15 cellular contexts compared by ENCODE assay signal in genomic region chr12:120240495-120240833, GRCh38. TPM values are rescaled to one million over a fixed set of nuclear protein-coding genes. Genes with fewer than 3 reads are reported as not detected.
A peak's percentile ranks its signal among the peaks of the same experiment; 100 is the strongest.
DNase-seq lines count a peak whose midpoint lies in the region; ATAC-seq and TF ChIP-seq lines count a peak whose summit lies in the region.
"Had no signal": no experiment of that assay in that cellular context is flagged by ENCODE, and none has a peak within 500 bp of the region (broad histone marks: within the 10 kb centered on the region; RNA-seq: fewer than 3 reads in every experiment).

No MANE protein-coding gene starts in this region.

- H4K8ac ChIP-seq in mesenchymal stem cell (ENCODE audit: low read length) = no peak overlapping the region

- no peak overlapping the region for H3K23ac ChIP-seq in mesenchymal stem cell (ENCODE audit: low read length in 2 of 2)

- H3K18ac ChIP-seq in mesenchymal stem cell (ENCODE audit: low read depth in 1 of 2, low read length in 2 of 2) = peak overlapping the region in 1 of 2 experiments; percentile 37

- TF ChIP-seq CTCF in endothelial cell (IDR thresholded peaks at IDR 0.05; ENCODE audit: unreplicated experiment) (no peak), thyroid gland (IDR thresholded peaks at IDR 0.05) (no peak)

- no peak overlapping the region for H2AK5ac ChIP-seq in mesenchymal stem cell (ENCODE audit: low read length, severe bottlenecking)

- H3K36me3 ChIP-seq in mesenchymal stem cell (ENCODE audit: control insufficient read depth in 1 of 2, insufficient read depth in 2 of 2, low read depth in 1 of 2, low read length in 2 of 2) (peaks cover 19 to 31% of the 10 kb centered on the region in 2 experiments), thyroid gland (no peaks in the 10 kb centered on the region)

- no peak overlapping the region for H2AFZ ChIP-seq in mesenchymal stem cell (ENCODE audit: low read depth, low read length)

- intact Hi-C loops in thyroid gland (cut with DNase I) = no loop called here

- H3K79me1 ChIP-seq in mesenchymal stem cell (replicated peaks; ENCODE audit: low read length, poor library complexity, severe bottlenecking) = peaks cover 1% of the 10 kb centered on the region

- H3K4me3 ChIP-seq in mesenchymal stem cell (ENCODE audit: insufficient read depth in 1 of 2, low read depth in 1 of 2, low read length in 2 of 2) (no peak overlapping the region), thyroid gland (replicated peaks in 1 of 3) (no peak overlapping the region)

- H3K4ac ChIP-seq in mesenchymal stem cell (ENCODE audit: low read depth in 1 of 2, low read length in 2 of 2) = peak overlapping the region in 1 of 2 experiments; percentile 54

- no peaks in the 10 kb centered on the region for H3K27me3 Mint-ChIP-seq in activated T-cell treated with anti-CD3 and anti-CD28 coated beads, Interleukin-2, amount 50 U/mL, for 24 hours
- H3K27me3 Mint-ChIP-seq in activated T-cell treated with anti-CD3 and anti-CD28 coated beads, Interleukin-2, amount 50 U/mL, for 4 hours (ENCODE audit: low read depth) = no peaks in the 10 kb centered on the region
- peaks cover 11% of the 10 kb centered on the region for H3K27me3 Mint-ChIP-seq in endothelial cell (ENCODE audit: unreplicated experiment)
- H3K27me3 Mint-ChIP-seq: activated naive CD8-positive, alpha-beta T cell treated with anti-CD3 and anti-CD28 coated beads for 36 hours; CD8-positive, alpha-beta memory T cell; naive thymus-derived CD8-positive, alpha-beta T cell had no signal

- H3K14ac ChIP-seq in mesenchymal stem cell (ENCODE audit: low read length in 2 of 2) = no peak overlapping the region

- H3K27ac ChIP-seq in mesenchymal stem cell (ENCODE audit: low read length, poor library complexity, severe bottlenecking) = no peak overlapping the region
- H3K27ac ChIP-seq in thyroid gland = peak overlapping the region; percentile 95 to 96 (median 96)
- H3K27ac ChIP-seq: 22Rv1, VCaP had no signal

- H3K4me1 ChIP-seq in mesenchymal stem cell (ENCODE audit: control insufficient read depth, insufficient read depth, low read depth, low read length) (peaks cover 52% of the 10 kb centered on the region), thyroid gland (peaks cover 60 to 65% of the 10 kb centered on the region in 2 donors)

- peak overlapping the region in 1 of 2 experiments; percentile 45 for H2BK12ac ChIP-seq in mesenchymal stem cell (ENCODE audit: low read length in 2 of 2)

- H2BK5ac ChIP-seq in mesenchymal stem cell (ENCODE audit: low read depth, low read length, poor library complexity, severe bottlenecking) = no peak overlapping the region

- DNase-seq in activated T-cell treated with anti-CD3 and anti-CD28 coated beads, Interleukin-2, amount 50 U/mL, for 24 hours = no peak
- DNase-seq in activated T-cell treated with anti-CD3 and anti-CD28 coated beads, Interleukin-2, amount 50 U/mL, for 4 hours = no peak
- DNase-seq in endothelial cell (ENCODE audit: low spot score) (no peak), mesenchymal stem cell (no peak), thyroid gland (no peak), MV-4-11 (lab: John Stamatoyannopoulos, UW) (no peak)
- no peak for DNase-seq in stimulated activated naive CD4-positive, alpha-beta T cell treated with Interleukin-2 at 50 U/mL for 16 hours (lab: John Stamatoyannopoulos, UW)
- DNase-seq: activated naive CD8-positive, alpha-beta T cell treated with anti-CD3 and anti-CD28 coated beads for 36 hours; CD8-positive, alpha-beta memory T cell; naive thymus-derived CD8-positive, alpha-beta T cell; NCI-H1092; NCI-H226 had no signal

- H3K9ac ChIP-seq in mesenchymal stem cell (ENCODE audit: low read length) = peak overlapping the region; percentile 23

- no peaks in the 10 kb centered on the region for H3K27me3 ChIP-seq in mesenchymal stem cell (ENCODE audit: control insufficient read depth in 1 of 2, insufficient read depth in 1 of 2, low read length in 2 of 2)
- H3K27me3 ChIP-seq in thyroid gland = no peaks in the 10 kb centered on the region

- H3K4me3 Mint-ChIP-seq in activated T-cell treated with anti-CD3 and anti-CD28 coated beads, Interleukin-2, amount 50 U/mL, for 24 hours = no peak overlapping the region
- no peak overlapping the region for H3K4me3 Mint-ChIP-seq in activated T-cell treated with anti-CD3 and anti-CD28 coated beads, Interleukin-2, amount 50 U/mL, for 4 hours
- peak overlapping the region; percentile 51 for H3K4me3 Mint-ChIP-seq in endothelial cell (ENCODE audit: unreplicated experiment)
- H3K4me3 Mint-ChIP-seq: activated naive CD8-positive, alpha-beta T cell treated with anti-CD3 and anti-CD28 coated beads for 36 hours had no signal

- H4K91ac ChIP-seq in mesenchymal stem cell (ENCODE audit: low read length) = no peak overlapping the region

- ATAC-seq in activated T-cell treated with anti-CD3 and anti-CD28 coated beads, Interleukin-2, amount 50 U/mL, for 4 hours = no peak
- ATAC-seq in GM21423 (IDR thresholded peaks at IDR 0.05; ENCODE audit: unreplicated experiment) = no peak

- WGBS in mesenchymal stem cell = 78% methylated on average over 5 of the region's 5 CpGs
- WGBS in thyroid gland, 2 donors = 47 to 72% methylated on average over 3 to 5 of the region's 5 CpGs

- H2BK120ac ChIP-seq in mesenchymal stem cell (ENCODE audit: low read depth, low read length) = peak overlapping the region; percentile 21

- H3K36me3 Mint-ChIP-seq in activated T-cell treated with anti-CD3 and anti-CD28 coated beads, Interleukin-2, amount 50 U/mL, for 24 hours (ENCODE audit: low read depth) = peaks cover 8% of the 10 kb centered on the region
- H3K36me3 Mint-ChIP-seq in activated T-cell treated with anti-CD3 and anti-CD28 coated beads, Interleukin-2, amount 50 U/mL, for 4 hours (ENCODE audit: insufficient read depth) = peaks cover 11% of the 10 kb centered on the region
- peaks cover 10% of the 10 kb centered on the region for H3K36me3 Mint-ChIP-seq in endothelial cell (ENCODE audit: low read depth, unreplicated experiment)
- H3K36me3 Mint-ChIP-seq: activated naive CD8-positive, alpha-beta T cell treated with anti-CD3 and anti-CD28 coated beads for 36 hours had no signal

- H2BK15ac ChIP-seq in mesenchymal stem cell (ENCODE audit: low read depth, poor library complexity, severe bottlenecking) = no peak overlapping the region

- peak overlapping the region; percentile 41 for H3K27ac Mint-ChIP-seq in activated T-cell treated with anti-CD3 and anti-CD28 coated beads, Interleukin-2, amount 50 U/mL, for 24 hours
- H3K27ac Mint-ChIP-seq in endothelial cell (ENCODE audit: unreplicated experiment) = peak overlapping the region; percentile 93
- H3K27ac Mint-ChIP-seq: activated naive CD8-positive, alpha-beta T cell treated with anti-CD3 and anti-CD28 coated beads for 36 hours had no signal

- TF ChIP-seq POLR2A in thyroid gland (IDR thresholded peaks at IDR 0.05) = no peak

- H3K4me1 Mint-ChIP-seq in activated T-cell treated with anti-CD3 and anti-CD28 coated beads, Interleukin-2, amount 50 U/mL, for 24 hours (ENCODE audit: low read depth) = peaks cover 80% of the 10 kb centered on the region
- peaks cover 79% of the 10 kb centered on the region for H3K4me1 Mint-ChIP-seq in activated T-cell treated with anti-CD3 and anti-CD28 coated beads, Interleukin-2, amount 50 U/mL, for 4 hours (ENCODE audit: low read depth)
- peaks cover 77% of the 10 kb centered on the region for H3K4me1 Mint-ChIP-seq in endothelial cell (ENCODE audit: unreplicated experiment)

- H3K9me3 Mint-ChIP-seq in activated T-cell treated with anti-CD3 and anti-CD28 coated beads, Interleukin-2, amount 50 U/mL, for 24 hours = no peaks in the 10 kb centered on the region
- no peaks in the 10 kb centered on the region for H3K9me3 Mint-ChIP-seq in activated T-cell treated with anti-CD3 and anti-CD28 coated beads, Interleukin-2, amount 50 U/mL, for 4 hours
- no peaks in the 10 kb centered on the region for H3K9me3 Mint-ChIP-seq in endothelial cell (ENCODE audit: unreplicated experiment)
- H3K9me3 Mint-ChIP-seq: activated naive CD8-positive, alpha-beta T cell treated with anti-CD3 and anti-CD28 coated beads for 36 hours; CD8-positive, alpha-beta memory T cell; naive thymus-derived CD8-positive, alpha-beta T cell had no signal

- no peak overlapping the region for H3K4me2 ChIP-seq in mesenchymal stem cell (ENCODE audit: low read length, poor library complexity, severe bottlenecking)

- H3K9me3 ChIP-seq in mesenchymal stem cell (ENCODE audit: control insufficient read depth, low read length) = no peaks in the 10 kb centered on the region
- H3K9me3 ChIP-seq in thyroid gland = no peaks in the 10 kb centered on the region

RNA-seq across cellular contexts. Expression of gene PXN, which starts 25.1 kb away (rescaled TPM):
- 10 to 100 TPM; 49.2 to 54.0 (median 51.1) TPM for total RNA-seq in activated T-cell treated with anti-CD3 and anti-CD28 coated beads, Interleukin-2, amount 50 U/mL, for 4 hours
- total RNA-seq in endothelial cell (ENCODE audit: unreplicated experiment) = 227 TPM
- 90.4 TPM for polyA plus RNA-seq in mesenchymal stem cell (2013, experiment 1 of 2)
- polyA plus RNA-seq in mesenchymal stem cell (2013, experiment 2 of 2) = 88.1 TPM
- total RNA-seq in thyroid gland = 10 to 100 TPM; 61.7 to 95.5 (median 82.7) TPM

RNA-seq across cellular contexts. Expression of gene RPLP0, which starts 39.6 kb away (rescaled TPM):
- 1,000 to 10,000 TPM; 4,185 to 4,369 (median 4,226) TPM for total RNA-seq in activated T-cell treated with anti-CD3 and anti-CD28 coated beads, Interleukin-2, amount 50 U/mL, for 4 hours
- total RNA-seq in endothelial cell (ENCODE audit: unreplicated experiment) (2,318 TPM), thyroid gland (1,000 to 10,000 TPM; 1,176 to 3,070 (median 2,431) TPM)
- 3,349 TPM for polyA plus RNA-seq in mesenchymal stem cell (2013, experiment 1 of 2)
- polyA plus RNA-seq in mesenchymal stem cell (2013, experiment 2 of 2) = 3,313 TPM

RNA-seq across cellular contexts. Expression of gene GCN1, which starts 45.9 kb away (rescaled TPM):
- 100 to 1,000 TPM; 192 to 204 (median 200) TPM for total RNA-seq in activated T-cell treated with anti-CD3 and anti-CD28 coated beads, Interleukin-2, amount 50 U/mL, for 4 hours
- total RNA-seq in endothelial cell (ENCODE audit: unreplicated experiment) = 54.0 TPM
- 19.7 TPM for polyA plus RNA-seq in mesenchymal stem cell (2013, experiment 1 of 2)
- polyA plus RNA-seq in mesenchymal stem cell (2013, experiment 2 of 2) = 17.3 TPM
- total RNA-seq in thyroid gland = 100 to 1,000 TPM in 1 of 4 donors, 10 to 100 TPM in 3; 44.6 to 111 (median 73.6) TPM

RNA-seq across cellular contexts. Expression of gene RNU4-2, which starts 51.2 kb away (rescaled TPM):
- 1,000 to 10,000 TPM; 2,997 to 5,108 (median 5,011) TPM for total RNA-seq in activated T-cell treated with anti-CD3 and anti-CD28 coated beads, Interleukin-2, amount 50 U/mL, for 4 hours
- 7,223 TPM for total RNA-seq in endothelial cell (ENCODE audit: unreplicated experiment)
- not detected for polyA plus RNA-seq in mesenchymal stem cell (2013, experiment 1 of 2)
- polyA plus RNA-seq in mesenchymal stem cell (2013, experiment 2 of 2) = not detected
- under 1 TPM; under 0.01 TPM for total RNA-seq in thyroid gland

RNA-seq across cellular contexts. Expression of gene RNU4-1, which starts 52.6 kb away (rescaled TPM):
- 1,000 to 10,000 TPM in 2 of 3 donors, 100 to 1,000 TPM in 1; 980 to 2,356 (median 1,498) TPM for total RNA-seq in activated T-cell treated with anti-CD3 and anti-CD28 coated beads, Interleukin-2, amount 50 U/mL, for 4 hours
- total RNA-seq in endothelial cell (ENCODE audit: unreplicated experiment) (6,066 TPM), thyroid gland (under 1 TPM; under 0.01 TPM)
- polyA plus RNA-seq in mesenchymal stem cell (2013, experiment 1 of 2) = not detected
- not detected for polyA plus RNA-seq in mesenchymal stem cell (2013, experiment 2 of 2)
- polyA plus RNA-seq: CD8-positive, alpha-beta memory T cell; naive thymus-derived CD8-positive, alpha-beta T cell had no signal
